8 cellular contexts compared by ENCODE assay signal in genomic region chr13:76879211-76879875, GRCh38. TPM values are rescaled to one million over a fixed set of nuclear protein-coding genes. Genes with fewer than 3 reads are reported as not detected.
A peak's percentile ranks its signal among the peaks of the same experiment; 100 is the strongest.
DNase-seq lines count a peak whose midpoint lies in the region; ATAC-seq and TF ChIP-seq lines count a peak whose summit lies in the region.

No MANE protein-coding gene starts in this region.

- H3K4me1 Mint-ChIP-seq in nephron progenitor cell = peaks cover 2% of the 10 kb centered on the region

- H3K79me2 ChIP-seq in OCI-LY1 (ENCODE audit: insufficient read depth, low read length) = no peaks in the 10 kb centered on the region

- no peaks in the 10 kb centered on the region for H3K36me3 Mint-ChIP-seq in nephron progenitor cell (ENCODE audit: low read depth)

- H3K4me2 ChIP-seq in OCI-LY1 (ENCODE audit: low read length) = peak overlapping the region; percentile 29; the same call in 1 of the 2 replicates

- intact Hi-C loops in left cardiac atrium (cut with DNase I) = no loop called here

- in situ Hi-C loops in GM13976 (cut with MboI; ENCODE audit: low sequenced_read_pairs, unreplicated experiment) = no loop called here

- no peaks in the 10 kb centered on the region for H4K20me1 ChIP-seq in OCI-LY1 (ENCODE audit: insufficient read depth, low read length)

- peaks cover 24% of the 10 kb centered on the region for H3K27me3 Mint-ChIP-seq in nephron progenitor cell (ENCODE audit: low read depth, poor library complexity)

- H3K9me3 ChIP-seq in OCI-LY1 (ENCODE audit: low read length) = no peaks in the 10 kb centered on the region

- DNase-seq in GM13976 (ENCODE audit: low spot score) (peak; percentile 56), left cardiac atrium (peak; percentile 82), nephron progenitor cell (no peak), NCI-H1105 (lab: John Stamatoyannopoulos, UW) (no peak)
- peak; percentile 46 for DNase-seq in activated effector memory CD4-positive, alpha-beta T cell treated with Interleukin-2 at 50 U/mL for 16 hours
- peak; percentile 12 to 26 for DNase-seq in stimulated activated CD4-positive, alpha-beta T cell treated with anti-CD3 and anti-CD28 coated beads, Interleukin-15, amount 100 ng/mL, for 1 hour (ENCODE audit: low read depth in 1 of 2, low spot score in 1 of 2)

- no peak overlapping the region for H3K4me3 Mint-ChIP-seq in nephron progenitor cell

- no peaks in the 10 kb centered on the region for H3K36me3 ChIP-seq in OCI-LY1 (ENCODE audit: insufficient read depth, low read length)

- H3K4me1 ChIP-seq in OCI-LY1 (ENCODE audit: insufficient read depth, low read length, severe bottlenecking) = peaks cover 8% of the 10 kb centered on the region

- no peaks in the 10 kb centered on the region for H3F3A ChIP-seq in OCI-LY1 (ENCODE audit: insufficient read depth, low read length)

- TF ChIP-seq CTCF in GM13976 (IDR thresholded peaks at IDR 0.05; ENCODE audit: borderline replicate concordance, control extremely low read depth, extremely low read depth, insufficient read depth, missing control alignments) = no peak
- TF ChIP-seq CTCF in OCI-LY1 (IDR thresholded peaks at IDR 0.05; ENCODE audit: low read length) = no peak
- no peak for TF ChIP-seq CTCF in nephron progenitor cell (IDR thresholded peaks at IDR 0.05)

- H3K27ac Mint-ChIP-seq in nephron progenitor cell = no peak overlapping the region

- H3K9ac ChIP-seq in OCI-LY1 (ENCODE audit: low read length) = no peak overlapping the region

- H3K9me3 Mint-ChIP-seq in nephron progenitor cell = no peaks in the 10 kb centered on the region

- H3K4me3 ChIP-seq in OCI-LY1 (ENCODE audit: low read depth, low read length, poor library complexity, severe bottlenecking) = no peak overlapping the region

- no peaks in the 10 kb centered on the region for H3K9me2 ChIP-seq in OCI-LY1 (ENCODE audit: low read depth, low read length)

- 0 out of 2 replicates have a peak, but pooled peaks cover 11% of the 10 kb centered on the region for H3K27me3 ChIP-seq in OCI-LY1 (ENCODE audit: insufficient read depth, low read length)

- ATAC-seq in HG02798 (IDR thresholded peaks at IDR 0.05; ENCODE audit: poor library complexity, unreplicated experiment) = peak; percentile 93
- ATAC-seq in left cardiac atrium = peak; percentile 87 to 95

- H3K27ac ChIP-seq in OCI-LY1 (ENCODE audit: low read depth, low read length, poor library complexity, severe bottlenecking) = no peak overlapping the region

- no peak overlapping the region for H2AFZ ChIP-seq in OCI-LY1 (ENCODE audit: low read length)

RNA-seq across cellular contexts. Expression of gene KCTD12, which starts 6.9 kb away (rescaled TPM):
- 10 to 100 TPM; 67.1 to 67.9 TPM for total RNA-seq in left cardiac atrium

Comparison
In these comparisons a context has a peak if more than half of its experiments do, and no peak if none do; other contexts are left out.
1. DNase-seq: peak in GM13976 (single experiment), activated effector memory CD4-positive, alpha-beta T cell treated with Interleukin-2 at 50 U/mL for 16 hours (single experiment), left cardiac atrium (single experiment) and stimulated activated CD4-positive, alpha-beta T cell treated with anti-CD3 and anti-CD28 coated beads, Interleukin-15, amount 100 ng/mL, for 1 hour (2 of 2); none in nephron progenitor cell (single experiment) and NCI-H1105 (single experiment).